Comparison of ENCODE assay signal across 8 cellular contexts in the genomic region with DNA sequence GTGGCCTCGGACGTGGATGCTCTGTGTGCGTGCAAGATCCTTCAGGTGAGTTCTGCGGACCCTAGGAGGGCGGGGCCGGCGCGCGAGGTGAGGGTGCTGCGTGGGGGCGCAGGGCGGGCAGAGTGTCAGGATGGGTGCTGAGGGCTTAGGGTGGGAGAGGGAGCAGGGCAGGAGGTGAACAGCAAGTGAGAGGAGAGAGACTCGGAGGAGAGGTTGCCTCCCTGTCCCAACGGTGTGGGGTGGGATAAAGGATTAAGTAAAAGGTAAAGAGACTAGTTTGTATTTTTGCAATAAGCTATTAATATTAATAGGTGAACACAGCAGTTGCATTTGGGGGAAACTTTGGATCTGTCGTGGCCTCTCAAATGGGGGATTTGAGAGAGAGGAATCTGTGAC. TPM values are rescaled to one million over a fixed set of nuclear protein-coding genes. Genes with fewer than 3 reads are reported as not detected.
DNase-seq lines count a peak whose midpoint lies in the region; ATAC-seq and TF ChIP-seq lines count a peak whose summit lies in the region.

No MANE protein-coding gene starts in this region.

- no peak for ATAC-seq in HG02763 (IDR thresholded peaks at IDR 0.05; ENCODE audit: unreplicated experiment)
- ATAC-seq in GM18873 (IDR thresholded peaks at IDR 0.05; ENCODE audit: low FRiP score, unreplicated experiment): no peak

- no peaks in the 10 kb centered on the region for H3K4me1 ChIP-seq in iPS-20b (ENCODE audit: insufficient read depth, low read length)
- H3K4me1 ChIP-seq in suprapubic skin: peaks cover 38% of the 10 kb centered on the region

- no peak for TF ChIP-seq POLR2A in suprapubic skin (IDR thresholded peaks at IDR 0.05)

- H3K27ac ChIP-seq in iPS-20b (ENCODE audit: low read length) (no peak overlapping the region), suprapubic skin (no peak overlapping the region)

- TF ChIP-seq EP300 in suprapubic skin (IDR thresholded peaks at IDR 0.05): no peak

- H3K27me3 ChIP-seq in iPS-20b (ENCODE audit: insufficient read depth, low read length) (no peaks in the 10 kb centered on the region), suprapubic skin (no peaks in the 10 kb centered on the region)

- peak overlapping the region; percentile 96 for H3K9ac ChIP-seq in iPS-20b (ENCODE audit: low read depth, low read length)

- peak; percentile 67 for DNase-seq in activated effector memory CD4-positive, alpha-beta T cell treated with anti-CD3 and anti-CD28 coated beads, Interleukin-2, amount 50 U/mL, for 16 hours
- DNase-seq in activated effector memory CD4-positive, alpha-beta T cell treated with Interleukin-2 at 50 U/mL for 16 hours: no peak
- DNase-seq in suprapubic skin (ENCODE audit: low spot score in 2 of 2) (no peak), HPDE6-E6E7 (ENCODE audit: extremely low spot score) (no peak)

- H3K36me3 ChIP-seq in iPS-20b (ENCODE audit: insufficient read depth, low read depth, low read length) (peaks cover 44% of the 10 kb centered on the region), suprapubic skin (no peaks in the 10 kb centered on the region)

- H3K9me3 ChIP-seq in iPS-20b (ENCODE audit: insufficient read depth, low read depth, low read length): no peaks in the 10 kb centered on the region
- no peaks in the 10 kb centered on the region for H3K9me3 ChIP-seq in suprapubic skin

- under 1% methylated on average over 15 of the region's 15 CpGs for WGBS in suprapubic skin

- TF ChIP-seq CTCF in WI38 (IDR thresholded peaks at IDR 0.05; ENCODE audit: low read depth, low read length) (no peak), suprapubic skin (IDR thresholded peaks at IDR 0.05) (no peak)

- H3K4me3 ChIP-seq in WI38 (ENCODE audit: low read depth, low read length): peak overlapping the region; percentile 91
- peak overlapping the region; percentile 83 for H3K4me3 ChIP-seq in iPS-20b (ENCODE audit: low read length)
- peak overlapping the region; percentile 75 for H3K4me3 ChIP-seq in suprapubic skin

RNA-seq across cellular contexts. Expression of a gene that starts 0.5 kb away (rescaled TPM):
- 1 to 10 TPM in 3 of 4 donors, under 1 TPM in 1; 0.72 to 3.3 (median 1.4) TPM for total RNA-seq in suprapubic skin

RNA-seq across cellular contexts. Expression of a gene that starts 1.2 kb away (rescaled TPM):
- total RNA-seq in suprapubic skin: 10 to 100 TPM; 27.9 to 56.1 (median 52.5) TPM

RNA-seq across cellular contexts. Expression of a gene that starts 32.7 kb away (rescaled TPM):
- total RNA-seq in suprapubic skin: 10 to 100 TPM; 49.4 to 67.0 (median 51.7) TPM

RNA-seq across cellular contexts. Expression of a gene that starts 44.0 kb away (rescaled TPM):
- 100 to 1,000 TPM in 1 of 4 donors, 10 to 100 TPM in 3; 22.1 to 112 (median 56.8) TPM for total RNA-seq in suprapubic skin

RNA-seq across cellular contexts. Expression of a gene that starts 47.8 kb away (rescaled TPM):
- 10 to 100 TPM; 19.1 to 33.9 (median 22.7) TPM for total RNA-seq in suprapubic skin
